8 cellular contexts compared by ENCODE assay signal in the genomic region with DNA sequence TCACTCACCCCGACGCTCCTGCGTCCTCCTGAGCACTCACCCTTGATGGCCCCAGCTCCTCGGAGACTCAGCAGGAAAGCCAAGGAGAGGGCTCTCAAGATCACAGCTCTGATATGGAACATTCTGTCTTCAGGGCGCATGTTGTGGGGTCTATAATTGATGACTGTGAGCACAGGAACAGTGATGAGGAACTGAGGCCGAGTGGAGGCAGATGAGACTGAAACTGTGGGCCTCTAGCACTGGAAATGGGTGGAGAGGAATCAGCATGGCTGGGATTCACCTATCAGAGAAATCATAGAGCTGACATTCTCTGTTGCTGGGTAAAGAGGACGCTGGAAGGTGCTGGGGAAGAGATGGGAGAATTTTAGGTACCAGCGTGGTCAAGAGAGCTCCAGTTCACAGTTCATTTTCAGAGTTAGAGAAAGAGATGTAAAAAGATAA. TPM values are rescaled to one million over a fixed set of nuclear protein-coding genes. Genes with fewer than 3 reads are reported as not detected.
DNase-seq lines count a peak whose midpoint lies in the region; ATAC-seq and TF ChIP-seq lines count a peak whose summit lies in the region.

TSS of gene HLA-DPA1 (minus strand) at position 219 of the 441 bp plus-strand sequence.

- H3K4me3 ChIP-seq in CD4-positive, CD25-positive, alpha-beta regulatory T cell (ENCODE audit: low read depth, low read length): peak within 1 kb of the TSS; percentile 91
- H3K4me3 ChIP-seq in coronary artery (peak within 1 kb of the TSS; percentile 64), mononuclear cell (ENCODE audit: low read length) (peak within 1 kb of the TSS; percentile 46)

- no peaks in the 10 kb centered on the region for H3K36me3 Mint-ChIP-seq in CD4-positive, CD25-positive, alpha-beta regulatory T cell

- peak; percentile 34 to 79 (median 51) for DNase-seq in CD4-positive, CD25-positive, alpha-beta regulatory T cell
- DNase-seq in coronary artery (ENCODE audit: low spot score) (no peak), NCI-H1048 (lab: John Stamatoyannopoulos, UW) (no peak), HK-2 (ENCODE audit: unreplicated experiment) (no peak)

- peak within 1 kb of the TSS; percentile 74 to 81 (median 75) for H3K27ac Mint-ChIP-seq in CD4-positive, CD25-positive, alpha-beta regulatory T cell

- H3K4me3 Mint-ChIP-seq in CD4-positive, CD25-positive, alpha-beta regulatory T cell: peak within 1 kb of the TSS; percentile 87 to 94 (median 91)

- H3K9me3 ChIP-seq in CD4-positive, CD25-positive, alpha-beta regulatory T cell (ENCODE audit: control insufficient read depth in 2 of 2, low read length in 2 of 2): no peaks in the 10 kb centered on the region
- H3K9me3 ChIP-seq in mononuclear cell (ENCODE audit: low read depth, low read length): no peaks in the 10 kb centered on the region

- peaks cover 30 to 48% (median 44%) of the 10 kb centered on the region in 4 donors for H3K4me1 Mint-ChIP-seq in CD4-positive, CD25-positive, alpha-beta regulatory T cell

- H3K9me3 Mint-ChIP-seq in CD4-positive, CD25-positive, alpha-beta regulatory T cell: no peaks in the 10 kb centered on the region

- no peak for TF ChIP-seq CTCF in coronary artery (IDR thresholded peaks at IDR 0.05)

- H3K27me3 Mint-ChIP-seq in CD4-positive, CD25-positive, alpha-beta regulatory T cell: no peaks in the 10 kb centered on the region

- H3K4me1 ChIP-seq in CD4-positive, CD25-positive, alpha-beta regulatory T cell (ENCODE audit: control insufficient read depth, insufficient read depth, low read length, poor library complexity, severe bottlenecking): peaks cover 34% of the 10 kb centered on the region
- peaks cover 41% of the 10 kb centered on the region for H3K4me1 ChIP-seq in mononuclear cell (ENCODE audit: insufficient read depth, low read length)

- H3K27me3 ChIP-seq in CD4-positive, CD25-positive, alpha-beta regulatory T cell (ENCODE audit: control insufficient read depth, insufficient read depth, low read length): no peaks in the 10 kb centered on the region
- no peaks in the 10 kb centered on the region for H3K27me3 ChIP-seq in mononuclear cell (ENCODE audit: insufficient read depth, low read length)

- H3K36me3 ChIP-seq in CD4-positive, CD25-positive, alpha-beta regulatory T cell (ENCODE audit: control insufficient read depth, insufficient read depth, low read length): peaks cover 9% of the 10 kb centered on the region

- ATAC-seq in CD4-positive, CD25-positive, alpha-beta regulatory T cell (ENCODE audit: low read depth in 2 of 2): peak; percentile 58 to 67
- ATAC-seq in GM19025 (IDR thresholded peaks at IDR 0.05; ENCODE audit: low read depth, unreplicated experiment): peak; percentile 54
- peak; percentile 65 for ATAC-seq in HG03103 (IDR thresholded peaks at IDR 0.05; ENCODE audit: low read depth, unreplicated experiment)

- peak within 1 kb of the TSS; percentile 53 for H3K27ac ChIP-seq in CD4-positive, CD25-positive, alpha-beta regulatory T cell (ENCODE audit: insufficient read depth, low read length, poor library complexity, severe bottlenecking)
- peak within 1 kb of the TSS in 1 of 2 donors; percentile 76 for H3K27ac ChIP-seq in coronary artery

- intact Hi-C loops in T-helper 1 cell treated with Interleukin-12 subunit alpha and Interleukin-12 subunit beta and Interleukin-4 antibody, amounts not matched to agents 30 ng/mL and 1 ng/mL, for 36 hours (cut with micrococcal nuclease): loop anchor here (1.0 to 10.0 kb wide), 3 partner anchors 45 to 1099 kb away; partner anchors contain the start of gene DXO

RNA-seq across cellular contexts. Expression of gene HLA-DPA1, which starts in this region (rescaled TPM):
- total RNA-seq in CD4-positive, CD25-positive, alpha-beta regulatory T cell: 102 TPM
- polyA plus RNA-seq in CD4-positive, CD25-positive, alpha-beta regulatory T cell: 100 to 1,000 TPM in 3 of 4 donors, 10 to 100 TPM in 1; 97.9 to 292 (median 209) TPM
- 201 and 213 TPM in 2 replicates for total RNA-seq in T-helper 1 cell treated with Interleukin-12 subunit alpha and Interleukin-12 subunit beta and Interleukin-4 antibody, amounts not matched to agents 30 ng/mL and 1 ng/mL, for 36 hours
- total RNA-seq in mononuclear cell: 271 TPM

Comparison
In these comparisons a context has a peak if more than half of its experiments do, and no peak if none do; other contexts are left out.
1. DNase-seq: peak in CD4-positive, CD25-positive, alpha-beta regulatory T cell (3 of 3); none in coronary artery (single experiment), NCI-H1048 (single experiment) and HK-2 (single experiment).
2. Peak in every context shown above with its lines, with median percentiles within 50 percentile points of each other: ATAC-seq and H3K4me3 ChIP-seq.